11 cellular contexts compared by ENCODE assay signal in genomic region chr17:77146882-77147281, GRCh38. TPM values are rescaled to one million over a fixed set of nuclear protein-coding genes. Genes with fewer than 3 reads are reported as not detected.
DNase-seq lines count a peak whose midpoint lies in the region; ATAC-seq, FAIRE-seq and TF ChIP-seq lines count a peak whose summit lies in the region.
"Had no signal": no experiment of that assay in that cellular context is flagged by ENCODE, and none has a peak within 500 bp of the region (broad histone marks: within the 10 kb centered on the region; RNA-seq: fewer than 3 reads in every experiment).

No MANE protein-coding gene starts in this region.

- no peaks in the 10 kb centered on the region for H3K27me3 ChIP-seq in adipocyte (replicated peaks; ENCODE audit: control insufficient read depth, insufficient read depth, low read length)
- no peaks in the 10 kb centered on the region for H3K27me3 ChIP-seq in HepG2 (ENCODE audit: control insufficient read depth in 1 of 2, insufficient read depth in 2 of 2, low read length in 2 of 2)
- H3K27me3 ChIP-seq in effector memory CD4-positive, alpha-beta T cell (replicated peaks; ENCODE audit: control insufficient read depth, insufficient read depth, low read length, poor library complexity, severe bottlenecking) = no peaks in the 10 kb centered on the region

- TF ChIP-seq EP300 in HepG2 (IDR thresholded peaks at IDR 0.05; ENCODE audit: low read depth in 2 of 2, low read length in 2 of 2) (no peak), HepG2 (CRISPR knock-in tag; IDR thresholded peaks at IDR 0.05; ENCODE audit: borderline replicate concordance) (no peak)

- no peak for ATAC-seq in activated CD4-positive, alpha-beta T cell treated with anti-CD3 and anti-CD28 coated beads for 36 hours
- ATAC-seq in HepG2 (no peak), GM21723 (IDR thresholded peaks at IDR 0.05; ENCODE audit: unreplicated experiment) (no peak)
- ATAC-seq: A549 had no signal

- H4K20me1 ChIP-seq in HepG2 (ENCODE audit: insufficient read depth, low read length) = no peaks in the 10 kb centered on the region

- POLR2A ChIA-PET in activated CD4-positive, alpha-beta T cell treated with anti-CD3 and anti-CD28 coated beads for 36 hours (lab: Charles Lee) = no interaction called here
- POLR2A ChIA-PET in HepG2 (lab: Yijun Ruan, JAX) = interaction anchor here (1.6 to 2.3 kb wide), 2 partner anchors 58 kb away, joined by 7 to 10 read pairs; no protein-coding TSS in a partner anchor

- H3K9ac ChIP-seq in adipocyte (ENCODE audit: low read length) (peak overlapping the region; percentile 43), HepG2 (ENCODE audit: insufficient read depth, low read depth, low read length) (no peak overlapping the region)

- H3K27ac Mint-ChIP-seq in activated CD4-positive, alpha-beta T cell treated with anti-CD3 and anti-CD28 coated beads for 36 hours = no peak overlapping the region

- no peak for DNase-seq in activated CD4-positive, alpha-beta T cell treated with anti-CD3 and anti-CD28 coated beads for 36 hours
- DNase-seq in activated CD4-positive, alpha-beta T cell treated with anti-CD3 and anti-CD28 coated beads for 1 hour = no peak
- DNase-seq in adipocyte (ENCODE audit: low read depth) (no peak), HepG2 (ENCODE audit: low spot score) (no peak), amygdala (lab: John Stamatoyannopoulos, UW) (no peak)
- DNase-seq in effector memory CD4-positive, alpha-beta T cell = no peak
- DNase-seq: KBM-7 had no signal

- TF ChIP-seq CTCF in HepG2 (CRISPR knock-in tag; IDR thresholded peaks at IDR 0.05) = no peak

- no peaks in the 10 kb centered on the region for H3K9me3 ChIP-seq in adipocyte (ENCODE audit: control insufficient read depth, low read length)
- H3K9me3 ChIP-seq in HepG2 (ENCODE audit: low read length) = no peaks in the 10 kb centered on the region
- H3K9me3 ChIP-seq in effector memory CD4-positive, alpha-beta T cell (ENCODE audit: control insufficient read depth, low read length) = no peaks in the 10 kb centered on the region
- H3K9me3 ChIP-seq: A549, thoracic aorta had no signal

- H3K4me3 ChIP-seq in adipocyte (ENCODE audit: low read length) = no peak overlapping the region
- H3K4me3 ChIP-seq in HepG2 (replicated peaks in 1 of 3; ENCODE audit: insufficient read depth in 1 of 3, low read depth in 2 of 3, low read length in 3 of 3) = no peak overlapping the region
- no peak overlapping the region for H3K4me3 ChIP-seq in effector memory CD4-positive, alpha-beta T cell (ENCODE audit: insufficient read depth, low read depth, low read length, poor library complexity, severe bottlenecking)
- H3K4me3 ChIP-seq: A549 had no signal

- H3K36me3 ChIP-seq in adipocyte (ENCODE audit: control insufficient read depth, insufficient read depth, low read length, severe bottlenecking) (peaks cover 41% of the 10 kb centered on the region), HepG2 (replicated peaks in 1 of 2; ENCODE audit: control insufficient read depth in 1 of 2, insufficient read depth in 2 of 2, low read length in 2 of 2) (peaks cover 11 to 44% of the 10 kb centered on the region in 2 experiments)
- H3K36me3 ChIP-seq in effector memory CD4-positive, alpha-beta T cell (ENCODE audit: control insufficient read depth, insufficient read depth, low read length) = peaks cover 20% of the 10 kb centered on the region

- peaks cover 37% of the 10 kb centered on the region for H3K36me3 Mint-ChIP-seq in activated CD4-positive, alpha-beta T cell treated with anti-CD3 and anti-CD28 coated beads for 36 hours (ENCODE audit: low read depth)

- H3K4me2 ChIP-seq in HepG2 (ENCODE audit: low read depth, low read length) = no peak overlapping the region
- H3K4me2 ChIP-seq: A549 had no signal

- H3K4me1 Mint-ChIP-seq in activated CD4-positive, alpha-beta T cell treated with anti-CD3 and anti-CD28 coated beads for 36 hours = peaks cover 54% of the 10 kb centered on the region

- H3K27me3 Mint-ChIP-seq in activated CD4-positive, alpha-beta T cell treated with anti-CD3 and anti-CD28 coated beads for 36 hours = no peaks in the 10 kb centered on the region

- CTCF ChIA-PET in activated CD4-positive, alpha-beta T cell treated with anti-CD3 and anti-CD28 coated beads for 36 hours (lab: Charles Lee) = interaction anchor here (1.3 kb wide), 1 partner anchor 35 kb away, joined by 3 read pairs; no protein-coding TSS in a partner anchor
- CTCF ChIA-PET in HepG2 (lab: Yijun Ruan, JAX; ENCODE audit: low intra/inter-chr PET ratio, low total read pairs) = no interaction called here

- WGBS in HepG2 (ENCODE audit: low lambda C conversion rate) = 98% methylated on average over 17 of the region's 17 CpGs

- no peak for FAIRE-seq in HepG2 (lab: Jason Lieb, UNC)
- FAIRE-seq: A549 had no signal

- no TSS peak for BruUV-seq in HepG2 (replicated peaks; lab: Mats Ljungman, UMichigan)

- H2AFZ ChIP-seq in HepG2 (ENCODE audit: low read length) = no peak overlapping the region

- intact Hi-C loops in activated CD4-positive, alpha-beta T cell treated with anti-CD3 and anti-CD28 coated beads for 36 hours (cut with DNase I, micrococcal nuclease) = loop anchor here in 1 of 2 experiments (10.0 kb wide), 1 partner anchor 328 kb away; no protein-coding TSS in a partner anchor
- intact Hi-C loops in HepG2 (cut with micrococcal nuclease; ENCODE audit: unreplicated experiment) = loop anchor here (5.0 kb wide), 1 partner anchor 35 kb away; no protein-coding TSS in a partner anchor

- H3K9me3 Mint-ChIP-seq in activated CD4-positive, alpha-beta T cell treated with anti-CD3 and anti-CD28 coated beads for 36 hours (ENCODE audit: low read depth) = no peaks in the 10 kb centered on the region

- no peak for TF ChIP-seq POLR2A in HepG2 (IDR thresholded peaks at IDR 0.05; ENCODE audit: insufficient read depth in 1 of 2, low read depth in 2 of 2, low read length in 2 of 2)

- in situ Hi-C loops in HepG2 (cut with HindIII; ENCODE audit: extremely low pct_ligation_motif_present, low pct_unique_long_range_greater_than_20kb) = no loop called here

- TF ChIP-seq RAD21 in HepG2 (CRISPR knock-in tag; IDR thresholded peaks at IDR 0.05) = no peak

- H3K4me3 Mint-ChIP-seq in activated CD4-positive, alpha-beta T cell treated with anti-CD3 and anti-CD28 coated beads for 36 hours = peak overlapping the region; percentile 4

- H3K4me1 ChIP-seq in adipocyte (ENCODE audit: control insufficient read depth, insufficient read depth, low read length) (peaks cover 50% of the 10 kb centered on the region), HepG2 (ENCODE audit: insufficient read depth, low read length) (peaks cover 81% of the 10 kb centered on the region)
- peaks cover 2% of the 10 kb centered on the region for H3K4me1 ChIP-seq in effector memory CD4-positive, alpha-beta T cell (ENCODE audit: control insufficient read depth, insufficient read depth, low read length, poor library complexity, severe bottlenecking)

- H3K27ac ChIP-seq in HepG2 (ENCODE audit: extremely low read length, insufficient read depth, low read length) (peak overlapping the region; percentile 68), temporal lobe (ENCODE audit: low read depth, low read length) (peak overlapping the region; percentile 87)
- no peak overlapping the region for H3K27ac ChIP-seq in effector memory CD4-positive, alpha-beta T cell (ENCODE audit: insufficient read depth, low read length, poor library complexity, severe bottlenecking)

- peaks cover 76% of the 10 kb centered on the region for H3K79me2 ChIP-seq in HepG2 (ENCODE audit: insufficient read depth, low read length)

TF ChIP-seq in HepG2, 621 proteins besides CTCF, POLR2A, EP300 and RAD21:
- TF ChIP-seq PRPF4 (IDR thresholded peaks at IDR 0.05; ENCODE audit: low read depth, low read length, poor library complexity, severe bottlenecking) (peak; percentile 56), ZBTB38 (CRISPR knock-in tag; IDR thresholded peaks at IDR 0.05) (peak; percentile 71), ZNF768 (CRISPR knock-in tag; IDR thresholded peaks at IDR 0.05) (peak; percentile 23; the same call in 1 of the 2 replicates), ZFX (CRISPR knock-in tag; IDR thresholded peaks at IDR 0.05; ENCODE audit: low read depth) (no peak), AGO2 (optimal IDR thresholded peaks at IDR 0.05; ENCODE audit: low read depth, low read length) (peak; percentile 35)

RNA-seq across cellular contexts. Expression of gene SEC14L1, which starts 6.1 kb away (rescaled TPM):
- 10 to 100 TPM; 44.2 to 67.0 TPM for total RNA-seq in activated CD4-positive, alpha-beta T cell treated with anti-CD3 and anti-CD28 coated beads for 36 hours
- total RNA-seq in HepG2 (2016; rRNA removed; fragmentation: Illumina TruSeq; extraction: Trizol) (43.9 and 62.5 TPM in 2 replicates), temporal lobe (80.4 TPM)
- 22.8 and 28.1 TPM in 2 replicates for total RNA-seq in HepG2 (2016; cell fraction: cytosol; rRNA removed; fragmentation: Illumina TruSeq; extraction: Trizol; ENCODE audit: low read depth)
- 51.1 and 57.5 TPM in 2 replicates for total RNA-seq in HepG2 (2016; cell fraction: insoluble cytoplasmic fraction; rRNA removed; fragmentation: Illumina TruSeq; extraction: Trizol)
- total RNA-seq in HepG2 (2016; cell fraction: membrane; rRNA removed; fragmentation: Illumina TruSeq; extraction: Trizol) = 75.8 and 78.7 TPM in 2 replicates
- total RNA-seq in HepG2 (2016; cell fraction: nucleus; rRNA removed; fragmentation: Illumina TruSeq; extraction: Trizol) = 34.2 and 41.8 TPM in 2 replicates
- 26.3 and 27.0 TPM in 2 replicates for polyA plus RNA-seq in HepG2 (2011; rRNA removed)
- polyA plus RNA-seq in HepG2 (2011; cell fraction: cytosol; rRNA removed) = 17.3 and 23.1 TPM in 2 replicates
- polyA plus RNA-seq in HepG2 (2011; cell fraction: nucleus; rRNA removed) = 30.8 and 49.2 TPM in 2 replicates
- polyA plus RNA-seq in HepG2 (2012) = 37.6 and 54.7 TPM in 2 replicates
- polyA plus RNA-seq in HepG2 (2016; cell fraction: cytosol; fragmentation: Illumina TruSeq; extraction: Trizol; ENCODE audit: low read depth) = 30.8 and 38.2 TPM in 2 replicates
- 57.4 and 67.9 TPM in 2 replicates for polyA plus RNA-seq in HepG2 (2016; cell fraction: insoluble cytoplasmic fraction; fragmentation: Illumina TruSeq; extraction: Trizol; ENCODE audit: low read depth)
- 55.3 and 57.7 TPM in 2 replicates for polyA plus RNA-seq in HepG2 (2016; cell fraction: membrane; fragmentation: Illumina TruSeq; extraction: Trizol; ENCODE audit: low read depth)
- 56.1 and 65.2 TPM in 2 replicates for polyA plus RNA-seq in HepG2 (2016; cell fraction: nucleus; fragmentation: Illumina TruSeq; extraction: Trizol; ENCODE audit: insufficient read depth, low read depth)
- 16.4 and 49.1 TPM in 2 replicates for polyA minus RNA-seq in HepG2 (2011; rRNA and poly(A)+ RNA removed; ENCODE audit: low replicate concordance)
- 23.7 and 34.8 TPM in 2 replicates for polyA minus RNA-seq in HepG2 (2011; cell fraction: cytosol; rRNA and poly(A)+ RNA removed)
- 29.4 and 35.6 TPM in 2 replicates for polyA minus RNA-seq in HepG2 (2011; cell fraction: nucleus; rRNA and poly(A)+ RNA removed)
